ENCODE assay signal across 25 cellular contexts in genomic region chr20:42634096-42634495, GRCh38.
"Had no signal": no experiment of that assay in that cellular context is flagged by ENCODE, and none has a peak within 500 bp of the region (broad histone marks: within the 10 kb centered on the region; RNA-seq: fewer than 3 reads in every experiment).

No MANE protein-coding gene starts in this region.

- H3K4me3 Mint-ChIP-seq: immature natural killer cell; naive thymus-derived CD8-positive, alpha-beta T cell; nephron progenitor cell; type B pancreatic cell had no signal

- H3K27ac Mint-ChIP-seq: immature natural killer cell; naive thymus-derived CD8-positive, alpha-beta T cell; nephron progenitor cell; type B pancreatic cell had no signal

- DNase-seq: dorsolateral prefrontal cortex; effector CD4-positive, alpha-beta T cell; hypothalamus; immature natural killer cell; mesenchymal stem cell; midbrain; naive thymus-derived CD8-positive, alpha-beta T cell; nephron progenitor cell; nucleus accumbens; stimulated activated CD4-positive, alpha-beta T cell treated with anti-CD3 and anti-CD28 coated beads, Interleukin-12 subunit alpha, Interleukin-12 subunit beta, amount 100 ng/mL, for 4 hours; stimulated activated CD4-positive, alpha-beta T cell treated with anti-CD3 and anti-CD28 coated beads, Interleukin-1b, Interleukin-23, amount 100 ng/mL, for 48 hours; stimulated activated CD4-positive, alpha-beta T cell treated with anti-CD3 and anti-CD28 coated beads, Interleukin-4, amount 100 ng/mL, for 1 hour; stimulated activated CD8-positive, alpha-beta memory T cell treated with anti-CD3 and anti-CD28 coated beads, Interleukin-4, amount 100 ng/mL, for 48 hours; stimulated activated naive CD8-positive, alpha-beta T cell treated with anti-CD3 and anti-CD28 coated beads, Interleukin-15, Interleukin-2, amounts not matched to agents 100 U/mL and 50 U/mL, for 24 hours; substantia nigra; testis; tibial artery had no signal

- H3K27ac ChIP-seq: dorsolateral prefrontal cortex, prostate gland, right atrium auricular region, testis, tibial artery had no signal

- H3K4me1 Mint-ChIP-seq: immature natural killer cell; naive thymus-derived CD8-positive, alpha-beta T cell; nephron progenitor cell had no signal

- H3K9me3 Mint-ChIP-seq: nephron progenitor cell, type B pancreatic cell had no signal

- H3K27me3 ChIP-seq: dorsolateral prefrontal cortex, right atrium auricular region, testis, tibial artery had no signal

- FAIRE-seq: keratinocyte had no signal

- H3K4me2 ChIP-seq: smooth muscle cell had no signal

- H3K4me3 ChIP-seq: dorsolateral prefrontal cortex, lung, prostate gland, right atrium auricular region, smooth muscle cell, testis, tibial artery had no signal

- H3K36me3 Mint-ChIP-seq: immature natural killer cell; naive thymus-derived CD8-positive, alpha-beta T cell; type B pancreatic cell had no signal

- H3K36me3 ChIP-seq: prostate gland, right atrium auricular region, tibial artery had no signal

- ATAC-seq: left lobe of liver; naive thymus-derived CD8-positive, alpha-beta T cell; sciatic nerve; stimulated activated naive CD8-positive, alpha-beta T cell treated with anti-CD3 and anti-CD28 coated beads, Interleukin-15, Interleukin-2, amounts not matched to agents 100 U/mL and 50 U/mL, for 24 hours had no signal

- H3K9me3 ChIP-seq: prostate gland, right atrium auricular region, testis, tibial artery had no signal

- H3K4me1 ChIP-seq: prostate gland, right atrium auricular region, testis, tibial artery had no signal
